In the genomic region with DNA sequence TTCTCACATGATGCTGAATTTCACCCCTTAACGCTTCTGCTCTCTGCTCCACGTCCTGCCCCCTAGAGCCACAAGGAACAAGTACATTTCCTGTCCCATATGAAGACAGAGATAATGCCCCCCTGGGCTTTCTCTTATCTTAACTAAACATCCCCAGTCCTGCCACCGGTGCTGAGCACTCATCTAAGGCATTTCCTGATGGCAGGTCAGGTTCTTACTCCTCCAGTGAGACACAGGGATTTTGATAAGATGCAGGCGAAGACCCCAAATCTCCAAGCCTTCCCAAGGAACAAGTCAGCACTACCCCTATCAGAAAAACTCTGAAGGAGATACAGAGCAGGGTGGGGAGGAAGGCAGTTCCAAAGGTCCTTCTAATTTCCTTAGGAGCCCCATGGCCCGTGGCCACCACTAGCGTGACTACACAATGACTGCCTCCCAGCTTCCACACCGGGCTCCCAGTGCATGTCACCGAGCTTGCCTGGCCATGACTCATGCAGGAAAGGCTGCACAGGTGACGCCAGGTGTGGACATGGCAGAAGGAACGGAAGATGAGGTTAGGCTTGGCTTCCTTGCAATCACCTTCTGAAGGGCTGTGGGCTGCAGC, we compare ENCODE assay signal across 10 cellular contexts.
DNase-seq lines count a peak whose midpoint lies in the region; ATAC-seq, FAIRE-seq and TF ChIP-seq lines count a peak whose summit lies in the region.
"Had no signal": no experiment of that assay in that cellular context is flagged by ENCODE, and none has a peak within 500 bp of the region (broad histone marks: within the 10 kb centered on the region; RNA-seq: fewer than 3 reads in every experiment).

No MANE protein-coding gene starts in this region.

- no peak overlapping the region for H3K4me3 ChIP-seq in DOHH2 (ENCODE audit: low read length)
- no peak overlapping the region for H3K4me3 ChIP-seq in K562
- H3K4me3 ChIP-seq in lower lobe of right lung, result no peak overlapping the region
- no peak overlapping the region for H3K4me3 ChIP-seq in aorta (ENCODE audit: low read length in 2 of 2)

- peaks cover 4% of the 10 kb centered on the region for H3K4me1 ChIP-seq in DOHH2 (ENCODE audit: control insufficient read depth, low read length)
- H3K4me1 ChIP-seq in K562 (replicated peaks in 1 of 2; ENCODE audit: control insufficient read depth in 2 of 2, insufficient read depth in 2 of 2, low read length in 2 of 2), result peaks cover 42 to 59% of the 10 kb centered on the region in 2 experiments
- H3K4me1 ChIP-seq in lower lobe of right lung, result peaks cover 10% of the 10 kb centered on the region
- H3K4me1 ChIP-seq in aorta (ENCODE audit: control insufficient read depth in 1 of 2, insufficient read depth in 2 of 2, low read length in 2 of 2), result no peaks in the 10 kb centered on the region

- H3K9ac ChIP-seq in K562 (ENCODE audit: insufficient read depth in 1 of 2, low read depth in 2 of 2, low read length in 2 of 2), result peak overlapping the region in 1 of 2 experiments; percentile 60; a peak in 1 of 4 replicates

- no peak for TF ChIP-seq POLR2A in K562 (conservative IDR thresholded peaks at IDR 0.05)

- H3K36me3 ChIP-seq in DOHH2 (ENCODE audit: control insufficient read depth, low read length), result no peaks in the 10 kb centered on the region
- H3K36me3 ChIP-seq in K562 (ENCODE audit: control insufficient read depth, insufficient read depth, low read length), result no peaks in the 10 kb centered on the region
- H3K36me3 ChIP-seq in lower lobe of right lung, result no peaks in the 10 kb centered on the region
- no peaks in the 10 kb centered on the region for H3K36me3 ChIP-seq in aorta (ENCODE audit: control insufficient read depth in 1 of 2, insufficient read depth in 2 of 2, low read length in 1 of 2)

- CTCF ChIA-PET in K562 (lab: Yijun Ruan, JAX; ENCODE audit: low intra/inter-chr PET ratio), result no interaction called here

- H3K27me3 ChIP-seq in DOHH2 (ENCODE audit: control insufficient read depth, low read length), result no peaks in the 10 kb centered on the region
- H3K27me3 ChIP-seq in K562 (ENCODE audit: control insufficient read depth in 2 of 2, insufficient read depth in 2 of 2, low read length in 2 of 2), result no peaks in the 10 kb centered on the region
- no peaks in the 10 kb centered on the region for H3K27me3 ChIP-seq in lower lobe of right lung (ENCODE audit: low read depth)
- no peaks in the 10 kb centered on the region for H3K27me3 ChIP-seq in aorta (ENCODE audit: control insufficient read depth in 1 of 2, insufficient read depth in 2 of 2, low read length in 1 of 2)

- DNase-seq in K562 (ENCODE audit: extremely low read depth in 1 of 4, low spot score in 3 of 4), result peak; percentile 87 to 92 (median 88)
- no peak for DNase-seq in lower lobe of right lung
- no peak for DNase-seq in DMS153 treated with DMSO at 0.1 percent for 48 hours (lab: John Stamatoyannopoulos, UW; ENCODE audit: unreplicated experiment)
- no peak for DNase-seq in aorta
- no peak for DNase-seq in sciatic nerve (ENCODE audit: low spot score)
- no peak for DNase-seq in NCI-H2227 (lab: John Stamatoyannopoulos, UW; ENCODE audit: unreplicated experiment)
- DNase-seq: activated CD8-positive, alpha-beta memory T cell treated with anti-CD3 and anti-CD28 coated beads, Interleukin-2, amount 50 U/mL, for 4 hours; NCI-H510A treated with DMSO at 0.1 percent for 48 hours had no signal

- H3K9me2 ChIP-seq in DOHH2 (replicated peaks; ENCODE audit: control insufficient read depth, low read length), result no peaks in the 10 kb centered on the region

- H3K79me2 ChIP-seq in DOHH2 (ENCODE audit: control insufficient read depth, low read length), result no peaks in the 10 kb centered on the region
- H3K79me2 ChIP-seq in K562 (ENCODE audit: control insufficient read depth, insufficient read depth, low read length), result 0 out of 3 replicates have a peak, but pooled peaks cover 2% of the 10 kb centered on the region

- H3K4me2 ChIP-seq in DOHH2 (ENCODE audit: low read length) (no peak overlapping the region), K562 (ENCODE audit: insufficient read depth, low read length) (peak overlapping the region; percentile 47)

- H2AFZ ChIP-seq in K562 (ENCODE audit: low read depth, low read length), result no peak overlapping the region

- peak; percentile 95 for FAIRE-seq in K562 (lab: Jason Lieb, UNC)

- POLR2A ChIA-PET in K562 (lab: Yijun Ruan, JAX), result no interaction called here

- peak; percentile 80 for TF ChIP-seq EP300 in Ishikawa (IDR thresholded peaks at IDR 0.05; ENCODE audit: borderline replicate concordance)
- TF ChIP-seq EP300 in K562 (IDR thresholded peaks at IDR 0.05; ENCODE audit: low read length), result peak; percentile 96

- no TSS peak for BruUV-seq in K562 (replicated peaks; lab: Mats Ljungman, UMichigan)

- H3F3A ChIP-seq in DOHH2 (ENCODE audit: control insufficient read depth, insufficient read depth), result no peaks in the 10 kb centered on the region

- H3K9me1 ChIP-seq in K562 (ENCODE audit: control insufficient read depth, insufficient read depth, low read length), result no peaks in the 10 kb centered on the region

- TF ChIP-seq RAD21 in Ishikawa (IDR thresholded peaks at IDR 0.05; ENCODE audit: low read depth), result no peak; the same call in 1 of the 2 replicates
- peak; percentile 43 to 57 for TF ChIP-seq RAD21 in K562 (CRISPR knock-in tag; conservative IDR thresholded peaks at IDR 0.05 in 1 of 2, IDR thresholded peaks at IDR 0.05 in 1 of 2)

- H3K27ac ChIP-seq in DOHH2 (ENCODE audit: low read depth, low read length) (no peak overlapping the region), K562 (ENCODE audit: extremely low read depth, low read depth, low read length) (peak overlapping the region; percentile 70), lower lobe of right lung (no peak overlapping the region), aorta (ENCODE audit: low read depth in 1 of 2, low read length in 2 of 2) (no peak overlapping the region)

- 4% methylated on average over 10 of the region's 10 CpGs for WGBS in K562 (ENCODE audit: insufficient coverage, low coverage, missing lambda C conversion rate)
- 69 to 73% methylated on average over 10 of the region's 10 CpGs for WGBS in aorta, 2 donors

- in situ Hi-C loops in K562 (cut with MboI), result no loop called here

- TF ChIP-seq CTCF in DOHH2 (IDR thresholded peaks at IDR 0.05; ENCODE audit: low read depth, low read length, poor library complexity, severe bottlenecking), result peak; percentile 47
- TF ChIP-seq CTCF in K562 (IDR thresholded peaks at IDR 0.05 in 2 of 3, conservative IDR thresholded peaks at IDR 0.05 in 1 of 3; ENCODE audit: insufficient read depth in 2 of 3, low read depth in 1 of 3, low read length in 3 of 3), result peak; percentile 58 to 71 (median 67)
- TF ChIP-seq CTCF in lower lobe of right lung (IDR thresholded peaks at IDR 0.05), result peak; percentile 23

- H4K20me1 ChIP-seq in DOHH2 (ENCODE audit: control insufficient read depth, insufficient read depth, low read depth, low read length) (no peaks in the 10 kb centered on the region), K562 (replicated peaks; ENCODE audit: control insufficient read depth, insufficient read depth, low read length) (no peaks in the 10 kb centered on the region)

- ATAC-seq in K562, result peak; percentile 86
- no peak for ATAC-seq in lower lobe of right lung
- ATAC-seq in aorta (ENCODE audit: low FRiP score), result no peak
- ATAC-seq in sciatic nerve, result no peak

- H3K9me3 ChIP-seq in DOHH2 (ENCODE audit: control insufficient read depth, insufficient read depth, low read length) (no peaks in the 10 kb centered on the region), K562 (replicated peaks; ENCODE audit: control insufficient read depth, insufficient read depth, low read depth, low read length) (no peaks in the 10 kb centered on the region), lower lobe of right lung (no peaks in the 10 kb centered on the region), aorta (ENCODE audit: control insufficient read depth, low read length) (no peaks in the 10 kb centered on the region)

- intact Hi-C loops in K562 (cut with micrococcal nuclease) (loop anchor here (5.0 to 10.0 kb wide), 3 partner anchors 34 to 139 kb away; no protein-coding TSS in a partner anchor), lower lobe of right lung (cut with DNase I) (no loop called here), aorta (cut with DNase I) (no loop called here), sciatic nerve (cut with DNase I) (loop anchor here (10.0 kb wide), 1 partner anchor 137 kb away; no protein-coding TSS in a partner anchor)

TF ChIP-seq in Ishikawa, 13 proteins besides CTCF, POLR2A, EP300 and RAD21:
- no peak for TF ChIP-seq FOXM1 (IDR thresholded peaks at IDR 0.05; ENCODE audit: borderline replicate concordance, low read depth)
- TF ChIP-seq TEAD4 (IDR thresholded peaks at IDR 0.05), result peak; percentile 30; the same call in 1 of the 2 replicates
- peak; percentile 72 for TF ChIP-seq TCF12 (IDR thresholded peaks at IDR 0.05; ENCODE audit: low read depth)
TF ChIP-seq in Ishikawa: peak in this region for 2.

TF ChIP-seq in K562, 482 proteins besides CTCF, POLR2A, EP300 and RAD21 (continues in another document):
- TF ChIP-seq FOXP1 (CRISPR knock-in tag; IDR thresholded peaks at IDR 0.05) (no peak), RHOXF2B (CRISPR knock-in tag; conservative IDR thresholded peaks at IDR 0.05) (no peak), ZNF561 (CRISPR knock-in tag; conservative IDR thresholded peaks at IDR 0.05) (no peak), SRSF3 (IDR thresholded peaks at IDR 0.05; ENCODE audit: insufficient read depth, low read length) (no peak), TAF7 (tag; IDR thresholded peaks at IDR 0.05) (no peak), HDAC6 (IDR thresholded peaks at IDR 0.05; ENCODE audit: low read depth, low read length) (no peak), TGIF2 (CRISPR knock-in tag; IDR thresholded peaks at IDR 0.05) (no peak), ZNF76 (CRISPR knock-in tag; IDR thresholded peaks at IDR 0.05; ENCODE audit: borderline replicate concordance) (no peak), NR2C1 (IDR thresholded peaks at IDR 0.05) (no peak), NR2C1 (tag; IDR thresholded peaks at IDR 0.05) (no peak), SMARCA5 (IDR thresholded peaks at IDR 0.05) (no peak), DACH1 (IDR thresholded peaks at IDR 0.05; ENCODE audit: partially characterized antibody) (no peak)
- TF ChIP-seq, protein P1, sequence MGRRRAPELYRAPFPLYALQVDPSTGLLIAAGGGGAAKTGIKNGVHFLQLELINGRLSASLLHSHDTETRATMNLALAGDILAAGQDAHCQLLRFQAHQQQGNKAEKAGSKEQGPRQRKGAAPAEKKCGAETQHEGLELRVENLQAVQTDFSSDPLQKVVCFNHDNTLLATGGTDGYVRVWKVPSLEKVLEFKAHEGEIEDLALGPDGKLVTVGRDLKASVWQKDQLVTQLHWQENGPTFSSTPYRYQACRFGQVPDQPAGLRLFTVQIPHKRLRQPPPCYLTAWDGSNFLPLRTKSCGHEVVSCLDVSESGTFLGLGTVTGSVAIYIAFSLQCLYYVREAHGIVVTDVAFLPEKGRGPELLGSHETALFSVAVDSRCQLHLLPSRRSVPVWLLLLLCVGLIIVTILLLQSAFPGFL (CRISPR knock-in tag; IDR thresholded peaks at IDR 0.05), result no peak

Comparison
In these comparisons a context has a peak if more than half of its experiments do, and no peak if none do; other contexts are left out.
1. DNase-seq: peak in K562 (4 of 4); none in lower lobe of right lung (single experiment), DMS153 treated with DMSO at 0.1 percent for 48 hours (single experiment), aorta (0 of 2), sciatic nerve (single experiment) and NCI-H2227 (single experiment).
2. intact Hi-C loops: an anchor here in K562 (5.0 to 10.0 kb wide) and sciatic nerve (10.0 kb wide); none called in lower lobe of right lung and aorta.
3. Peak in every context shown above with its lines, with median percentiles within 50 percentile points of each other: CTCF ChIP-seq.